Comparison of ENCODE assay signal across 8 cellular contexts in genomic region chr18:267688-268552, GRCh38.
A peak's percentile ranks its signal among the peaks of the same experiment; 100 is the strongest.
DNase-seq lines count a peak whose midpoint lies in the region; ATAC-seq and TF ChIP-seq lines count a peak whose summit lies in the region.

Gene THOC1, minus strand, starts transcription at chr18:268047. Its CDS starts 28 bp downstream, at chr18:268019.

- peak within 1 kb of the TSS; percentile 89 for H3K27ac ChIP-seq in C4-2B

- ATAC-seq in GM19351 (IDR thresholded peaks at IDR 0.05; ENCODE audit: unreplicated experiment), result peak; percentile 87
- peak; percentile 88 for ATAC-seq in HG03520 (IDR thresholded peaks at IDR 0.05; ENCODE audit: unreplicated experiment)

- DNase-seq in NCI-H748 (lab: John Stamatoyannopoulos, UW; ENCODE audit: unreplicated experiment), result peak; percentile 96
- DNase-seq in activated CD4-positive, alpha-beta T cell treated with anti-CD3 and anti-CD28 coated beads, Interleukin-2, amount 50 U/mL, for 1 hour, result peak; percentile 94
- DNase-seq in cortex of kidney (lab: John Stamatoyannopoulos, UW), result peak; percentile 59
- DNase-seq in left kidney (ENCODE audit: low read depth, low spot score), result peak; percentile 97
- peak; percentile 97 for DNase-seq in stimulated activated CD4-positive, alpha-beta T cell treated with anti-CD3 and anti-CD28 coated beads, Interleukin-1b, Interleukin-23, amount 100 ng/mL, for 48 hours

- TF ChIP-seq CTCF in C4-2B (conservative IDR thresholded peaks at IDR 0.05), result no peak; the same call in 1 of the 2 replicates

Comparison
In these comparisons a context has a peak if more than half of its experiments do, and no peak if none do; other contexts are left out.
1. Peak in every context shown above with its lines: DNase-seq, ATAC-seq and H3K27ac ChIP-seq.